Comparison of ENCODE assay signal across 7 cellular contexts in the genomic region with DNA sequence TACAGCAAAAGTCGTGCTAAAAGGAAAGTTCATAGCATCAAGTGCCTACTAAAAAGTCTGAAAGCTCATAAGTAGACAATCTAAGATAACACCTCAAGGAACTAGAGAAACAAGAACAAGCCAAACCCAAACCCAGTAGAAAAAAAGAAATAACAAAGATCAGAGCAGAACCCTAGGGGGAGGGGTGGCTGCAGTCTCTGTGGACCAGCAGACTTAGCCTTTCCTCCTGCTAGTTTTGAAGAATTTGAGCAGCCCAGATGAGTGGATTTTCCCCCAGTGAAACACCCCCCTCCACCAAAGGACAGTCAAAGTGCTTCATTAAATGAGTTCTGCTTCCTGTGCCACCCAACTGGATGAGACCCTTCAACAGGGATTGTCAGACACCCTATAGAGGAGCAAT.
"Had no signal": no experiment of that assay in that cellular context is flagged by ENCODE, and none has a peak within 500 bp of the region (broad histone marks: within the 10 kb centered on the region; RNA-seq: fewer than 3 reads in every experiment).

No MANE protein-coding gene starts in this region.

- H3K9me3 ChIP-seq: HAP-1 had no signal

- H3K27ac Mint-ChIP-seq: HFFc6 had no signal

- H3K4me1 ChIP-seq: HAP-1 had no signal

- H3K36me3 ChIP-seq: HAP-1 had no signal

- H3K4me3 Mint-ChIP-seq: HFFc6 had no signal

- ATAC-seq: HCT116 had no signal

- DNase-seq: GOT3, H7, HFFc6, IMR-90, KBM-7 had no signal

- H3K4me3 ChIP-seq: HAP-1 had no signal
